ENCODE assay signal across 1 cellular context in genomic region chr18:77091366-77091765, GRCh38.
TF ChIP-seq lines count a peak whose summit lies in the region.

No MANE protein-coding gene starts in this region.

TF ChIP-seq in GM23338, 12 proteins besides CTCF, POLR2A, EP300 and RAD21:
- TF ChIP-seq EZH2 (IDR thresholded peaks at IDR 0.05; ENCODE audit: low read depth, unreplicated experiment), result no peak
- TF ChIP-seq ZNF114 (CRISPR knock-in tag; IDR thresholded peaks at IDR 0.05), result no peak
- no peak for TF ChIP-seq ETS1 (IDR thresholded peaks at IDR 0.05)
- no peak for TF ChIP-seq ZNF462 (CRISPR knock-in tag; IDR thresholded peaks at IDR 0.05)
- TF ChIP-seq POLR2AphosphoS5 (IDR thresholded peaks at IDR 0.05; ENCODE audit: low read depth), result no peak
- TF ChIP-seq EZH2phosphoT487 (IDR thresholded peaks at IDR 0.05; ENCODE audit: unreplicated experiment), result no peak
- TF ChIP-seq, protein P1, sequence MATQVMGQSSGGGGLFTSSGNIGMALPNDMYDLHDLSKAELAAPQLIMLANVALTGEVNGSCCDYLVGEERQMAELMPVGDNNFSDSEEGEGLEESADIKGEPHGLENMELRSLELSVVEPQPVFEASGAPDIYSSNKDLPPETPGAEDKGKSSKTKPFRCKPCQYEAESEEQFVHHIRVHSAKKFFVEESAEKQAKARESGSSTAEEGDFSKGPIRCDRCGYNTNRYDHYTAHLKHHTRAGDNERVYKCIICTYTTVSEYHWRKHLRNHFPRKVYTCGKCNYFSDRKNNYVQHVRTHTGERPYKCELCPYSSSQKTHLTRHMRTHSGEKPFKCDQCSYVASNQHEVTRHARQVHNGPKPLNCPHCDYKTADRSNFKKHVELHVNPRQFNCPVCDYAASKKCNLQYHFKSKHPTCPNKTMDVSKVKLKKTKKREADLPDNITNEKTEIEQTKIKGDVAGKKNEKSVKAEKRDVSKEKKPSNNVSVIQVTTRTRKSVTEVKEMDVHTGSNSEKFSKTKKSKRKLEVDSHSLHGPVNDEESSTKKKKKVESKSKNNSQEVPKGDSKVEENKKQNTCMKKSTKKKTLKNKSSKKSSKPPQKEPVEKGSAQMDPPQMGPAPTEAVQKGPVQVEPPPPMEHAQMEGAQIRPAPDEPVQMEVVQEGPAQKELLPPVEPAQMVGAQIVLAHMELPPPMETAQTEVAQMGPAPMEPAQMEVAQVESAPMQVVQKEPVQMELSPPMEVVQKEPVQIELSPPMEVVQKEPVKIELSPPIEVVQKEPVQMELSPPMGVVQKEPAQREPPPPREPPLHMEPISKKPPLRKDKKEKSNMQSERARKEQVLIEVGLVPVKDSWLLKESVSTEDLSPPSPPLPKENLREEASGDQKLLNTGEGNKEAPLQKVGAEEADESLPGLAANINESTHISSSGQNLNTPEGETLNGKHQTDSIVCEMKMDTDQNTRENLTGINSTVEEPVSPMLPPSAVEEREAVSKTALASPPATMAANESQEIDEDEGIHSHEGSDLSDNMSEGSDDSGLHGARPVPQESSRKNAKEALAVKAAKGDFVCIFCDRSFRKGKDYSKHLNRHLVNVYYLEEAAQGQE (IDR thresholded peaks at IDR 0.05; ENCODE audit: unreplicated experiment), result no peak
- TF ChIP-seq ZNF331 (CRISPR knock-in tag; IDR thresholded peaks at IDR 0.05; ENCODE audit: low read depth), result no peak
- TF ChIP-seq STAT1 (IDR thresholded peaks at IDR 0.05; ENCODE audit: unreplicated experiment), result no peak
- no peak for TF ChIP-seq JUNB (IDR thresholded peaks at IDR 0.05; ENCODE audit: unreplicated experiment)
- TF ChIP-seq NANOG (IDR thresholded peaks at IDR 0.05; ENCODE audit: borderline replicate concordance), result no peak
- TF ChIP-seq CREB1 (CRISPR knock-in tag; IDR thresholded peaks at IDR 0.05; ENCODE audit: low read depth), result no peak
